ENCODE assay signal across 1 cellular context in the genomic region with DNA sequence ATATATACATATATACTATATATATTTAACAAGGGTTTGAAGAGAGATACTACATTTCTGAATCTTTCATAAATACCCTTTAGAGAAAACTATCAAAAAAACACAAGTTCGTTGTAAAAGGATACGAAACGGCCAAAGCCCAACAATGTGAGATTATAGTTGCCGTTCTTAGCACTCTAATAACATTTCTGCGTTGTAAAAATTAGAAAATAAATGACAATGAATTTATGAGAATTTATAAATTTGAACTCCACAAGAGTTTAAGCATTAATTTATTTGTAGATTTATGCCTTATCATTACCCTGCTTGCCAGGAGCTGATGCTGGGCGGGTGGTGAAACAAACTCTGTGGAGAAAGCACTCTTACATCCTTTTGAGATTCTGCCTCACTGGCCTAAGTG.
TF ChIP-seq lines count a peak whose summit lies in the region.

No MANE protein-coding gene starts in this region.

TF ChIP-seq in H1, 55 proteins besides CTCF, POLR2A, EP300 and RAD21:
- no peak for TF ChIP-seq GTF2F1 (IDR thresholded peaks at IDR 0.05; ENCODE audit: borderline replicate concordance, low read depth, low read length)
- no peak for TF ChIP-seq CBX8 (IDR thresholded peaks at IDR 0.05; ENCODE audit: borderline replicate concordance, low read depth, low read length)
- no peak for TF ChIP-seq SP1 (IDR thresholded peaks at IDR 0.05; ENCODE audit: low read depth, low read length)
- TF ChIP-seq, protein P1, sequence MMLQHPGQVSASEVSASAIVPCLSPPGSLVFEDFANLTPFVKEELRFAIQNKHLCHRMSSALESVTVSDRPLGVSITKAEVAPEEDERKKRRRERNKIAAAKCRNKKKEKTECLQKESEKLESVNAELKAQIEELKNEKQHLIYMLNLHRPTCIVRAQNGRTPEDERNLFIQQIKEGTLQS (IDR thresholded peaks at IDR 0.05; ENCODE audit: insufficient read depth, low read depth, low read length) = no peak
- no peak for TF ChIP-seq BCL11A (IDR thresholded peaks at IDR 0.05; ENCODE audit: low read depth in 2 of 2, low read length in 2 of 2)
